ENCODE assay signal across 8 cellular contexts in genomic region chr21:43659136-43660000, GRCh38. TPM values are rescaled to one million over a fixed set of nuclear protein-coding genes. Genes with fewer than 3 reads are reported as not detected.
DNase-seq lines count a peak whose midpoint lies in the region; ATAC-seq and TF ChIP-seq lines count a peak whose summit lies in the region.

Gene HSF2BP (minus strand): TSS chr21:43659488. CDS start chr21:43658096, 1,392 bp downstream.
Gene RRP1B (plus strand): TSS chr21:43659560. CDS start chr21:43659665, 105 bp downstream.

- no peak for TF ChIP-seq CTCF in BJ (IDR thresholded peaks at IDR 0.05; ENCODE audit: insufficient read depth, low read depth, low read length)

- POLR2A ChIA-PET in BJ (lab: Charles Lee) = no interaction called here
- POLR2A ChIA-PET in activated CD4-positive, alpha-beta memory T cell treated with anti-CD3 and anti-CD28 coated beads, Interleukin-2, amount 10 ng/mL, durations not matched to agents 7 days and 5 days (lab: Charles Lee) = interaction anchor here (0.8 to 1.6 kb wide), 7 partner anchors 12 to 766 kb away, joined by 3 to 5 read pairs (median 4); partner anchors contain the start of genes NDUFV3 and RRP1

- peak within 1 kb of the TSS; percentile 61 for H3K4me3 ChIP-seq in BJ (ENCODE audit: low read depth, low read length)

- CTCF ChIA-PET in BJ (lab: Yijun Ruan, JAX) = no interaction called here
- CTCF ChIA-PET in activated CD4-positive, alpha-beta memory T cell treated with anti-CD3 and anti-CD28 coated beads, Interleukin-2, amount 10 ng/mL, durations not matched to agents 7 days and 5 days (lab: Charles Lee) = no interaction called here

- H3K9me3 Mint-ChIP-seq in activated CD4-positive, alpha-beta memory T cell treated with anti-CD3 and anti-CD28 coated beads, Interleukin-2, amount 10 ng/mL, durations not matched to agents 7 days and 5 days = no peaks in the 10 kb centered on the region

- no peaks in the 10 kb centered on the region for H3K27me3 ChIP-seq in BJ (ENCODE audit: control insufficient read depth, insufficient read depth, low read length)

- H3K36me3 ChIP-seq in BJ (ENCODE audit: control insufficient read depth, insufficient read depth, low read length) = no peaks in the 10 kb centered on the region

- H3K36me3 Mint-ChIP-seq in activated CD4-positive, alpha-beta memory T cell treated with anti-CD3 and anti-CD28 coated beads, Interleukin-2, amount 10 ng/mL, durations not matched to agents 7 days and 5 days (ENCODE audit: low read depth) = peaks cover 25% of the 10 kb centered on the region

- H3K4me3 Mint-ChIP-seq in activated CD4-positive, alpha-beta memory T cell treated with anti-CD3 and anti-CD28 coated beads, Interleukin-2, amount 10 ng/mL, durations not matched to agents 7 days and 5 days = peak within 1 kb of the TSS; percentile 96

- peaks cover 49% of the 10 kb centered on the region for H3K4me1 Mint-ChIP-seq in activated CD4-positive, alpha-beta memory T cell treated with anti-CD3 and anti-CD28 coated beads, Interleukin-2, amount 10 ng/mL, durations not matched to agents 7 days and 5 days

- peak; percentile 69 for ATAC-seq in HG03520 (IDR thresholded peaks at IDR 0.05; ENCODE audit: unreplicated experiment)

- no peaks in the 10 kb centered on the region for H3K27me3 Mint-ChIP-seq in activated CD4-positive, alpha-beta memory T cell treated with anti-CD3 and anti-CD28 coated beads, Interleukin-2, amount 10 ng/mL, durations not matched to agents 7 days and 5 days

- no peak for DNase-seq in BJ (ENCODE audit: low read depth)
- DNase-seq in GM19240 (ENCODE audit: insufficient read length, low spot score) = peak; percentile 86
- DNase-seq in NCI-H82 treated with DMSO at 0.1 percent for 48 hours (lab: John Stamatoyannopoulos, UW; ENCODE audit: unreplicated experiment) = peak; percentile 53
- peak; percentile 84 for DNase-seq in activated CD4-positive, alpha-beta memory T cell treated with anti-CD3 and anti-CD28 coated beads, Interleukin-2, amount 10 ng/mL, durations not matched to agents 7 days and 5 days
- DNase-seq in effector CD8-positive, alpha-beta T cell (lab: John Stamatoyannopoulos, UW) = peak; percentile 57
- peak; percentile 87 to 93 for DNase-seq in lung microvascular endothelial cell (ENCODE audit: low read depth in 2 of 2)
- peak; percentile 35 to 74 (median 61) for DNase-seq in stimulated activated CD4-positive, alpha-beta T cell treated with anti-CD3 and anti-CD28 coated beads, TNF-alpha, amount 100 ng/mL, for 1 hour (ENCODE audit: low read depth in 3 of 3, low spot score in 1 of 3)

- peak within 1 kb of the TSS; percentile 93 for H3K27ac Mint-ChIP-seq in activated CD4-positive, alpha-beta memory T cell treated with anti-CD3 and anti-CD28 coated beads, Interleukin-2, amount 10 ng/mL, durations not matched to agents 7 days and 5 days

RNA-seq across cellular contexts. Expression of gene HSF2BP, which starts in this region (rescaled TPM):
- polyA plus RNA-seq in BJ (2011; rRNA removed) = 1.2 TPM in 2 replicates
- polyA minus RNA-seq in BJ (2011; rRNA and poly(A)+ RNA removed) = 0.82 and 1.0 TPM in 2 replicates
- total RNA-seq in activated CD4-positive, alpha-beta memory T cell treated with anti-CD3 and anti-CD28 coated beads, Interleukin-2, amount 10 ng/mL, durations not matched to agents 7 days and 5 days = under 1 TPM; 0.15 to 0.40 TPM
- total RNA-seq in lung microvascular endothelial cell = 0.20 and 0.44 TPM in 2 replicates

RNA-seq across cellular contexts. Expression of gene RRP1B, which starts in this region (rescaled TPM):
- 11.6 and 12.3 TPM in 2 replicates for polyA plus RNA-seq in BJ (2011; rRNA removed)
- polyA minus RNA-seq in BJ (2011; rRNA and poly(A)+ RNA removed) = 10.9 and 12.3 TPM in 2 replicates
- total RNA-seq in activated CD4-positive, alpha-beta memory T cell treated with anti-CD3 and anti-CD28 coated beads, Interleukin-2, amount 10 ng/mL, durations not matched to agents 7 days and 5 days = 10 to 100 TPM; 43.3 to 43.7 TPM
- 14.6 and 20.8 TPM in 2 replicates for total RNA-seq in lung microvascular endothelial cell
